8 cellular contexts compared by ENCODE assay signal in genomic region chr17:40418428-40418706, GRCh38. TPM values are rescaled to one million over a fixed set of nuclear protein-coding genes. Genes with fewer than 3 reads are reported as not detected.
A peak's percentile ranks its signal among the peaks of the same experiment; 100 is the strongest.
DNase-seq lines count a peak whose midpoint lies in the region; ATAC-seq, FAIRE-seq and TF ChIP-seq lines count a peak whose summit lies in the region.

No MANE protein-coding gene starts in this region.

- no peaks in the 10 kb centered on the region for H3K9me3 ChIP-seq in CD8-positive, alpha-beta T cell (ENCODE audit: low read length)
- H3K9me3 ChIP-seq in Peyer's patch (no peaks in the 10 kb centered on the region), pancreas (no peaks in the 10 kb centered on the region)

- no peak for ATAC-seq in CD8-positive, alpha-beta T cell
- ATAC-seq in pancreas (no peak), HG02973 (IDR thresholded peaks at IDR 0.05; ENCODE audit: unreplicated experiment) (no peak), GM18498 (IDR thresholded peaks at IDR 0.05; ENCODE audit: unreplicated experiment) (no peak)

- no peak for FAIRE-seq in pancreas (lab: Jason Lieb, UNC)

- H3K4me1 Mint-ChIP-seq in CD8-positive, alpha-beta T cell (ENCODE audit: low read depth) = peaks cover 17% of the 10 kb centered on the region

- 66 to 70% methylated on average over 16 of the region's 16 CpGs for whole genome bisulfite sequencing in pancreas, 2 donors

- no peak for TF ChIP-seq POLR2A in Peyer's patch (IDR thresholded peaks at IDR 0.05)

- CTCF ChIA-PET in CD8-positive, alpha-beta T cell (lab: Charles Lee) = interaction anchor here (1.0 to 5.8 kb wide), 12 partner anchors 10 to 116 kb away, joined by 3 to 62 read pairs (median 4); partner anchors contain the start of gene IGFBP4

- H3K27ac Mint-ChIP-seq in CD8-positive, alpha-beta T cell = peak overlapping the region; percentile 91

- no peaks in the 10 kb centered on the region for H3K36me3 Mint-ChIP-seq in CD8-positive, alpha-beta T cell

- TF ChIP-seq CTCF in CD8-positive, alpha-beta T cell (IDR thresholded peaks at IDR 0.05) = no peak
- no peak for TF ChIP-seq CTCF in Peyer's patch (IDR thresholded peaks at IDR 0.05)
- TF ChIP-seq CTCF in fibroblast of mammary gland (conservative IDR thresholded peaks at IDR 0.05; ENCODE audit: control insufficient read depth, insufficient read depth, low read depth, low read length) = no peak
- TF ChIP-seq CTCF in pancreas (IDR thresholded peaks at IDR 0.05) = no peak

- H3K36me3 ChIP-seq in CD8-positive, alpha-beta T cell (ENCODE audit: insufficient read depth, low read length) = no peaks in the 10 kb centered on the region
- H3K36me3 ChIP-seq in Peyer's patch (no peaks in the 10 kb centered on the region), pancreas (no peaks in the 10 kb centered on the region)

- H3K27me3 ChIP-seq in CD8-positive, alpha-beta T cell (ENCODE audit: insufficient read depth, low read length) = no peaks in the 10 kb centered on the region
- no peaks in the 10 kb centered on the region for H3K27me3 ChIP-seq in Peyer's patch
- no peaks in the 10 kb centered on the region for H3K27me3 ChIP-seq in pancreas

- peak overlapping the region; percentile 75 for H3K4me3 ChIP-seq in CD8-positive, alpha-beta T cell (ENCODE audit: low read depth, low read length)
- peak overlapping the region; percentile 52 to 90 (median 65) for H3K4me3 ChIP-seq in Peyer's patch
- H3K4me3 ChIP-seq in fibroblast of mammary gland (ENCODE audit: control insufficient read depth, low read depth, low read length) = peak overlapping the region; percentile 98
- peak overlapping the region; percentile 7 to 54 (median 39) for H3K4me3 ChIP-seq in pancreas

- H3K4me3 Mint-ChIP-seq in CD8-positive, alpha-beta T cell = peak overlapping the region; percentile 92

- POLR2A ChIA-PET in CD8-positive, alpha-beta T cell (lab: Charles Lee) = interaction anchor here (0.7 to 2.2 kb wide), 13 partner anchors 9 to 138 kb away, joined by 3 to 17 read pairs (median 4); partner anchors contain the start of gene GJD3

- peak overlapping the region; percentile 49 for H3K27ac ChIP-seq in CD8-positive, alpha-beta T cell (ENCODE audit: low read depth, low read length)
- H3K27ac ChIP-seq in Peyer's patch = peak overlapping the region; percentile 41 to 67 (median 60)
- H3K27ac ChIP-seq in pancreas = peak overlapping the region in 2 of 4 donors; percentile 13 to 33

- H3K4me1 ChIP-seq in CD8-positive, alpha-beta T cell (ENCODE audit: insufficient read depth, low read length) = peaks cover 6% of the 10 kb centered on the region
- H3K4me1 ChIP-seq in Peyer's patch (peaks cover 0 to 17% (median 0%) of the 10 kb centered on the region in 4 donors), pancreas (peaks cover 0 to 11% (median 0%) of the 10 kb centered on the region in 3 donors)

- no peak for DNase-seq in CD8-positive, alpha-beta T cell
- DNase-seq in Peyer's patch = peak in 2 of 3 donors; percentile 23 to 58
- DNase-seq in fibroblast of mammary gland (ENCODE audit: low read depth) = no peak
- no peak for DNase-seq in pancreas
- DNase-seq in NCI-H1105 (lab: John Stamatoyannopoulos, UW) = no peak
- no peak for DNase-seq in amniotic stem cell (lab: John Stamatoyannopoulos, UW)

- no peaks in the 10 kb centered on the region for H3K9me3 Mint-ChIP-seq in CD8-positive, alpha-beta T cell

- intact Hi-C loops in CD8-positive, alpha-beta T cell (cut with DNase I, micrococcal nuclease) = loop anchor here (1.0 to 10.0 kb wide), 5 partner anchors 62 to 1246 kb away; no protein-coding TSS in a partner anchor
- intact Hi-C loops in pancreas (cut with DNase I) = loop anchor here in 2 of 3 donors (10.0 kb wide), 2 partner anchors 54 to 114 kb away; partner anchors contain the start of genes RARA (in 2 of the 2) and GJD3 (in 1 of the 2)

- peaks cover 3% of the 10 kb centered on the region for H3K27me3 Mint-ChIP-seq in CD8-positive, alpha-beta T cell (ENCODE audit: low read depth)

RNA-seq across cellular contexts. Expression of gene TOP2A, which starts 0.7 kb away (rescaled TPM):
- total RNA-seq in CD8-positive, alpha-beta T cell = 1 to 10 TPM; 2.9 TPM
- total RNA-seq in Peyer's patch (10 to 100 TPM; 11.8 to 32.2 (median 16.5) TPM), pancreas (1 to 10 TPM in 3 of 6 donors, under 1 TPM in 3; 0.19 to 4.4 (median 1.2) TPM)
- under 1 TPM; 0.42 to 0.76 TPM for polyA plus RNA-seq in pancreas

RNA-seq across cellular contexts. Expression of gene IGFBP4, which starts 24.9 kb away (rescaled TPM):
- 1 to 10 TPM; 5.1 to 5.2 TPM for total RNA-seq in CD8-positive, alpha-beta T cell
- total RNA-seq in Peyer's patch (100 to 1,000 TPM in 3 of 4 donors, 10 to 100 TPM in 1; 70.6 to 220 (median 133) TPM), pancreas (100 to 1,000 TPM in 3 of 6 donors, 10 to 100 TPM in 3; 30.2 to 190 (median 80.4) TPM)
- 10 to 100 TPM; 58.7 to 72.3 TPM for polyA plus RNA-seq in pancreas

RNA-seq across cellular contexts. Expression of gene GJD3, which starts 53.8 kb away (rescaled TPM):
- total RNA-seq in CD8-positive, alpha-beta T cell = not detected
- 1 to 10 TPM in 1 of 4 donors, not detected in 3; 1.6 TPM for total RNA-seq in Peyer's patch
- total RNA-seq in pancreas = under 1 TPM in 5 of 6 donors, not detected in 1; 0.19 to 0.67 (median 0.40) TPM
- polyA plus RNA-seq in pancreas = under 1 TPM in 1 of 2 donors, not detected in 1; 0.09 TPM

Comparison
In these comparisons a context has a peak if more than half of its experiments do, and no peak if none do; other contexts are left out.
1. DNase-seq: peak in Peyer's patch (2 of 3); none in CD8-positive, alpha-beta T cell (0 of 7), fibroblast of mammary gland (single experiment), pancreas (0 of 6), NCI-H1105 (single experiment) and amniotic stem cell (single experiment).
2. H3K4me3 ChIP-seq: peak in every context shown above with its lines; median percentile 98 in fibroblast of mammary gland; 75 in CD8-positive, alpha-beta T cell; 65 in Peyer's patch; 39 in pancreas.
3. RNA of gene IGFBP4, which starts 24.9 kb away (total RNA-seq): 70.6 to 220 TPM in Peyer's patch and 30.2 to 190 TPM in pancreas; 5.1 to 5.2 TPM in CD8-positive, alpha-beta T cell; every median in the first group is over 4 times any median in the second.